30 cellular contexts compared by ENCODE assay signal in genomic region chr21:45740491-45741357, GRCh38.
DNase-seq lines count a peak whose midpoint lies in the region; ATAC-seq, FAIRE-seq and TF ChIP-seq lines count a peak whose summit lies in the region.
"Had no signal": no experiment of that assay in that cellular context is flagged by ENCODE, and none has a peak within 500 bp of the region (broad histone marks: within the 10 kb centered on the region; RNA-seq: fewer than 3 reads in every experiment).

No MANE protein-coding gene starts in this region.

- TF ChIP-seq POLR2A in HepG2 (IDR thresholded peaks at IDR 0.05; ENCODE audit: insufficient read depth in 1 of 2, low read depth in 2 of 2, low read length in 2 of 2) (no peak), right lobe of liver (IDR thresholded peaks at IDR 0.05) (no peak), H1 (IDR thresholded peaks at IDR 0.05; ENCODE audit: control extremely low read depth in 1 of 2, low read depth in 2 of 2, low read length in 2 of 2) (no peak)

- 0 out of 2 replicates have a peak overlapping the region, but pooled peaks have one; percentile 44 for H2BK12ac ChIP-seq in H1 (ENCODE audit: low read depth, low read length)

- TF ChIP-seq RAD21 in HepG2 (CRISPR knock-in tag; IDR thresholded peaks at IDR 0.05), result no peak
- 0 out of 4 replicates have a peak, but pooled peaks of 1 of the 2 experiments have one; percentile 6 for TF ChIP-seq RAD21 in H1 (IDR thresholded peaks at IDR 0.05 in 1 of 2, conservative IDR thresholded peaks at IDR 0.05 in 1 of 2; ENCODE audit: low read depth in 2 of 2, low read length in 2 of 2)

- no peak overlapping the region for H4K91ac ChIP-seq in H1 (replicated peaks; ENCODE audit: insufficient read length, low read length)

- no peak overlapping the region for H3K4me3 ChIP-seq in HepG2 (replicated peaks in 1 of 3; ENCODE audit: insufficient read depth in 1 of 3, low read depth in 2 of 3, low read length in 3 of 3)
- H3K4me3 ChIP-seq in right lobe of liver, result no peak overlapping the region
- H3K4me3 ChIP-seq in Panc1 (ENCODE audit: low read depth in 2 of 2, low read length in 2 of 2), result no peak overlapping the region
- H3K4me3 ChIP-seq in H1 (ENCODE audit: extremely low read depth in 1 of 4, insufficient read depth in 2 of 4, low read depth in 3 of 4, low read length in 4 of 4), result no peak overlapping the region
- no peak overlapping the region for H3K4me3 ChIP-seq in pancreas
- H3K4me3 ChIP-seq: breast epithelium, GM12878, heart left ventricle, lung, MG63, prostate gland, uterus had no signal

- H3K4me2 ChIP-seq in HepG2 (ENCODE audit: low read depth, low read length) (no peak overlapping the region), H1 (ENCODE audit: insufficient read depth in 1 of 2, low read depth in 2 of 2, low read length in 2 of 2) (no peak overlapping the region)

- H3K4me1 ChIP-seq in HepG2 (ENCODE audit: insufficient read depth, low read length) (no peaks in the 10 kb centered on the region), right lobe of liver (no peaks in the 10 kb centered on the region), Panc1 (ENCODE audit: control insufficient read depth, insufficient read depth, low read length) (no peaks in the 10 kb centered on the region), H1 (replicated peaks in 1 of 4; ENCODE audit: control insufficient read depth in 3 of 4, insufficient read depth in 4 of 4, low read length in 3 of 4) (no peaks in the 10 kb centered on the region; a peak in 1 of 7 replicates), pancreas (no peaks in the 10 kb centered on the region)
- H3K4me1 ChIP-seq: breast epithelium, prostate gland, uterus had no signal

- intact Hi-C loops in HepG2 (cut with micrococcal nuclease; ENCODE audit: unreplicated experiment), result no loop called here
- intact Hi-C loops in right lobe of liver (cut with DNase I), result no loop called here
- intact Hi-C loops in Panc1 (cut with micrococcal nuclease; ENCODE audit: unreplicated experiment), result no loop called here
- intact Hi-C loops in pancreas (cut with DNase I), result no loop called here

- H3K79me2 ChIP-seq in HepG2 (ENCODE audit: insufficient read depth, low read length) (no peaks in the 10 kb centered on the region), H1 (ENCODE audit: control insufficient read depth in 1 of 2, insufficient read depth in 2 of 2, low read length in 2 of 2) (no peaks in the 10 kb centered on the region)

- 24% methylated on average over 12 of the region's 14 CpGs for WGBS in HepG2 (ENCODE audit: low lambda C conversion rate)
- WGBS in right lobe of liver (ENCODE audit: insufficient coverage, low coverage, low lambda C conversion rate, missing lambda C conversion rate), result 53% methylated on average over 7 of the region's 14 CpGs
- WGBS in H1 (ENCODE audit: extremely low coverage in 1 of 2, insufficient coverage in 1 of 2, insufficient read length in 1 of 2, insufficient replicate concordance in 2 of 2, low coverage in 1 of 2, low lambda C conversion rate in 2 of 2, missing lambda C conversion rate in 1 of 2), 2 experiments, result 87% methylated on average over 12 of the region's 14 CpGs; no CpG with 5 or more reads in 1 of the 2 experiments
- 46 to 57% methylated on average over 14 of the region's 14 CpGs for WGBS in pancreas, 2 donors

- H2BK20ac ChIP-seq in H1 (ENCODE audit: low read length), result no peak overlapping the region

- H2AFZ ChIP-seq in HepG2 (ENCODE audit: low read length) (no peak overlapping the region), H1 (ENCODE audit: low read length) (no peak overlapping the region)

- no peak overlapping the region for H3K14ac ChIP-seq in H1 (ENCODE audit: insufficient read length)

- no peak overlapping the region for H3K56ac ChIP-seq in H1 (replicated peaks; ENCODE audit: insufficient read length, low read depth, low read length)

- ATAC-seq in HepG2 (no peak), right lobe of liver (no peak), Panc1 (peak; percentile 63; the same call in 1 of the 2 replicates), pancreas (no peak)

- H3K9me3 ChIP-seq in HepG2 (ENCODE audit: low read length) (no peaks in the 10 kb centered on the region), right lobe of liver (no peaks in the 10 kb centered on the region), Panc1 (ENCODE audit: control insufficient read depth, insufficient read depth, low read depth, low read length) (no peaks in the 10 kb centered on the region), H1 (ENCODE audit: insufficient read depth in 2 of 2, low read depth in 1 of 2, low read length in 1 of 2) (peaks cover 1 to 3% of the 10 kb centered on the region in 2 experiments; a peak in 1 of 4 replicates), pancreas (no peaks in the 10 kb centered on the region)
- H3K9me3 ChIP-seq: breast epithelium, heart left ventricle, MG63, prostate gland, uterus had no signal

- H2BK15ac ChIP-seq in H1 (ENCODE audit: low read length), result no peak overlapping the region

- no peak overlapping the region for H4K5ac ChIP-seq in H1 (ENCODE audit: insufficient read length, low read depth, low read length)

- H2BK5ac ChIP-seq in H1 (ENCODE audit: low read depth, low read length), result 0 out of 2 replicates have a peak overlapping the region, but pooled peaks have one; percentile 18

- no peak overlapping the region for H2BK120ac ChIP-seq in H1 (replicated peaks; ENCODE audit: low read depth, low read length)

- H3K27me3 ChIP-seq in HepG2 (ENCODE audit: control insufficient read depth in 1 of 2, insufficient read depth in 2 of 2, low read length in 2 of 2) (peaks cover 1 to 10% of the 10 kb centered on the region in 2 experiments; a peak in 1 of 5 replicates), right lobe of liver (no peaks in the 10 kb centered on the region), Panc1 (ENCODE audit: control insufficient read depth, insufficient read depth, low read length) (no peaks in the 10 kb centered on the region), H1 (replicated peaks in 1 of 4; ENCODE audit: control insufficient read depth in 3 of 4, extremely low read depth in 1 of 4, insufficient read depth in 3 of 4, low read length in 3 of 4) (no peaks in the 10 kb centered on the region; a peak in 1 of 7 replicates), pancreas (no peaks in the 10 kb centered on the region)
- H3K27me3 ChIP-seq: MG63, uterus had no signal

- peaks cover 4% of the 10 kb centered on the region; the same call in 1 of the 2 replicates for H3K23me2 ChIP-seq in H1 (ENCODE audit: low read depth, low read length)

- CTCF ChIA-PET in HepG2 (lab: Yijun Ruan, JAX; ENCODE audit: low intra/inter-chr PET ratio, low total read pairs), result no interaction called here
- CTCF ChIA-PET in Panc1 (lab: Charles Lee), result interaction anchor here (0.5 to 1.1 kb wide), 4 partner anchors 22 to 185 kb away, joined by 3 to 4 read pairs (median 4); no protein-coding TSS in a partner anchor
- CTCF ChIA-PET in H1 (lab: Charles Lee; ENCODE audit: partially characterized antibody), result interaction anchor here (0.7 to 1.6 kb wide), 7 partner anchors 8 to 107 kb away, joined by 3 to 5 read pairs (median 4); no protein-coding TSS in a partner anchor

- H3K9ac ChIP-seq in HepG2 (ENCODE audit: insufficient read depth, low read depth, low read length) (no peak overlapping the region), H1 (replicated peaks in 1 of 4; ENCODE audit: extremely low read depth in 1 of 4, low read depth in 3 of 4, low read length in 3 of 4) (no peak overlapping the region; a peak in 2 of 7 replicates)

- TF ChIP-seq EP300 in HepG2 (IDR thresholded peaks at IDR 0.05; ENCODE audit: low read depth in 2 of 2, low read length in 2 of 2) (no peak), HepG2 (CRISPR knock-in tag; IDR thresholded peaks at IDR 0.05; ENCODE audit: borderline replicate concordance) (no peak), H1 (IDR thresholded peaks at IDR 0.05; ENCODE audit: borderline replicate concordance in 1 of 2, low read depth in 2 of 2, low read length in 2 of 2) (no peak)

- no peak overlapping the region; the same call in 1 of the 2 replicates for H4K8ac ChIP-seq in H1 (ENCODE audit: extremely low read depth, insufficient read depth, low read length)

- no peak overlapping the region for H3K4ac ChIP-seq in H1 (replicated peaks; ENCODE audit: insufficient read length, low read depth, low read length)

- H3K79me1 ChIP-seq in H1 (ENCODE audit: low read depth, low read length), result no peaks in the 10 kb centered on the region

- FAIRE-seq in HepG2 (lab: Jason Lieb, UNC) (no peak), H1 (lab: Jason Lieb, UNC) (no peak), pancreas (lab: Jason Lieb, UNC) (no peak)
- FAIRE-seq: A204.1, colon, GM12878 had no signal

- POLR2A ChIA-PET in HepG2 (lab: Yijun Ruan, JAX) (no interaction called here), Panc1 (lab: Charles Lee) (no interaction called here), H1 (lab: Charles Lee; ENCODE audit: partially characterized antibody) (no interaction called here)

- DNase-seq in HepG2 (ENCODE audit: low spot score) (no peak), right lobe of liver (no peak), Panc1 (ENCODE audit: low read depth, low spot score) (no peak), H1 (ENCODE audit: low read depth in 1 of 2, low spot score in 2 of 2) (peak in 1 of 2 experiments; percentile 44), GM03348 (ENCODE audit: low spot score) (no peak), DMS 273 treated with DMSO at 0.1 percent for 48 hours (lab: John Stamatoyannopoulos, UW) (no peak), SW480 (ENCODE audit: low spot score) (no peak), pancreas (no peak)
- DNase-seq: activated CD4-positive, alpha-beta T cell treated with anti-CD3 and anti-CD28 coated beads, Interleukin-2, amount 50 U/mL, for 48 hours; activated CD4-positive, CD25-positive, alpha-beta regulatory T cell; activated naive CD4-positive, alpha-beta T cell treated with anti-CD3 and anti-CD28 coated beads for 36 hours; amniotic stem cell; DMS79 treated with DMSO at 0.1 percent for 48 hours; effector CD8-positive, alpha-beta T cell; foreskin fibroblast; heart left ventricle; MG63; NCI-H1417; NCI-H2081; NCI-H2227 treated with DMSO at 0.1 percent for 48 hours; SHP77; stimulated activated naive CD4-positive, alpha-beta T cell treated with Interleukin-2 at 50 U/mL for 16 hours; SW 1271; uterus had no signal

- H3K27ac ChIP-seq in HepG2 (ENCODE audit: extremely low read length, insufficient read depth, low read length) (no peak overlapping the region), right lobe of liver (no peak overlapping the region), Panc1 (ENCODE audit: low read length) (no peak overlapping the region), H1 (ENCODE audit: low read depth, low read length) (no peak overlapping the region; the same call in 1 of the 2 replicates), pancreas (no peak overlapping the region)
- H3K27ac ChIP-seq: breast epithelium, heart left ventricle, prostate gland, uterus had no signal

- H4K20me1 ChIP-seq in HepG2 (ENCODE audit: insufficient read depth, low read length) (no peaks in the 10 kb centered on the region), H1 (replicated peaks in 1 of 2; ENCODE audit: control insufficient read depth in 1 of 2, insufficient read depth in 2 of 2, low read length in 2 of 2) (peaks cover 0 to 4% of the 10 kb centered on the region in 2 experiments)

- in situ Hi-C loops in HepG2 (cut with HindIII; ENCODE audit: extremely low pct_ligation_motif_present, low pct_unique_long_range_greater_than_20kb) (no loop called here), Panc1 (cut with HindIII; ENCODE audit: low pct_unique_long_range_greater_than_20kb, low sequenced_read_pairs) (no loop called here)

- peak overlapping the region; percentile 78 for H2AK5ac ChIP-seq in H1 (ENCODE audit: low read depth, low read length)

- TF ChIP-seq CTCF in HepG2 (CRISPR knock-in tag; IDR thresholded peaks at IDR 0.05), result 0 out of 2 replicates have a peak, but pooled peaks have one; percentile 6
- no peak for TF ChIP-seq CTCF in right lobe of liver (IDR thresholded peaks at IDR 0.05)
- TF ChIP-seq CTCF in Panc1 (IDR thresholded peaks at IDR 0.05), result no peak
- peak; percentile 1 to 33 (median 15); a peak in 2 of 4 replicates for TF ChIP-seq CTCF in H1 (IDR thresholded peaks at IDR 0.05; ENCODE audit: control extremely low read depth in 1 of 3, insufficient read depth in 1 of 3, low read depth in 1 of 3, low read length in 3 of 3)
- TF ChIP-seq CTCF in pancreas (IDR thresholded peaks at IDR 0.05), result no peak

- H3K36me3 ChIP-seq in HepG2 (replicated peaks in 1 of 2; ENCODE audit: control insufficient read depth in 1 of 2, insufficient read depth in 2 of 2, low read length in 2 of 2) (no peaks in the 10 kb centered on the region), right lobe of liver (no peaks in the 10 kb centered on the region), Panc1 (ENCODE audit: control insufficient read depth, insufficient read depth, low read length) (no peaks in the 10 kb centered on the region; the same call in 1 of the 2 replicates), H1 (ENCODE audit: control insufficient read depth in 2 of 4, insufficient read depth in 4 of 4, low read length in 3 of 4) (no peaks in the 10 kb centered on the region; a peak in 2 of 8 replicates), pancreas (no peaks in the 10 kb centered on the region)
- H3K36me3 ChIP-seq: breast epithelium, heart left ventricle, MG63, prostate gland, uterus had no signal

- H3K23ac ChIP-seq in H1 (ENCODE audit: insufficient read length), result peak overlapping the region; percentile 85

- BruUV-seq in HepG2 (replicated peaks; lab: Mats Ljungman, UMichigan), result no TSS peak
- no TSS peak for BruUV-seq in Panc1 (replicated peaks; lab: Mats Ljungman, UMichigan)

- H3K18ac ChIP-seq in H1 (ENCODE audit: extremely low read depth, low read length), result no peak overlapping the region

Comparison
In these comparisons a context has a peak if more than half of its experiments do, and no peak if none do; other contexts are left out.
1. CTCF ChIP-seq: peak in HepG2 (single experiment) and H1 (3 of 3); none in right lobe of liver (0 of 4), Panc1 (single experiment) and pancreas (0 of 4).
2. Of the 41 proteins assayed by ChIP-seq in both HepG2 and H1: peak only in HepG2: none; only in H1: none; in both: CTCF; in neither: 39; mixed calls (peak in some experiments, not most) for 1.